ENCODE assay signal across 14 cellular contexts in genomic region chr19:12749938-12750521, GRCh38. TPM values are rescaled to one million over a fixed set of nuclear protein-coding genes. Genes with fewer than 3 reads are reported as not detected.
A peak's percentile ranks its signal among the peaks of the same experiment; 100 is the strongest.
DNase-seq lines count a peak whose midpoint lies in the region; ATAC-seq and TF ChIP-seq lines count a peak whose summit lies in the region.
"Had no signal": no experiment of that assay in that cellular context is flagged by ENCODE, and none has a peak within 500 bp of the region (broad histone marks: within the 10 kb centered on the region; RNA-seq: fewer than 3 reads in every experiment).

No MANE protein-coding gene starts in this region.

- H3K27me3 Mint-ChIP-seq in stimulated activated memory B cell treated with anti-CD40 and anti-IgM and Interleukin-4, amounts not matched to agents 10 μg/mL and 1 μg/mL and 100 μg/mL, for 72 hours: peaks cover 54% of the 10 kb centered on the region

- 41 to 67% methylated on average over 16 to 24 of the region's 24 CpGs for WGBS in testis, 2 donors

- H3K27ac Mint-ChIP-seq in stimulated activated memory B cell treated with anti-CD40 and anti-IgM and Interleukin-4, amounts not matched to agents 10 μg/mL and 1 μg/mL and 100 μg/mL, for 72 hours: peak overlapping the region; percentile 26
- H3K27ac Mint-ChIP-seq: activated T-helper 1 cell treated with anti-CD3 and anti-CD28 coated beads, Interleukin-12 subunit alpha, Interleukin-12 subunit beta, Interleukin-2, Interleukin-4 antibody, amounts not matched to agents 30 ng/mL and 10 ng/mL and 1 ng/mL, durations not matched to agents 14 hours and 24 hours and 36 hours; dendritic cell treated with granulocyte-macrophage colony-stimulating factor and Interleukin-4, amounts not matched to agents 40 ng/mL and 50 ng/mL, for 4 days had no signal

- peaks cover 0 to 6% (median 2%) of the 10 kb centered on the region in 4 donors for H3K9me3 ChIP-seq in Peyer's patch
- H3K9me3 ChIP-seq in testis: no peaks in the 10 kb centered on the region
- H3K9me3 ChIP-seq: tibial artery had no signal

- H3K36me3 ChIP-seq in Peyer's patch (peaks cover 0 to 32% (median 0%) of the 10 kb centered on the region in 3 donors), testis (ENCODE audit: low read depth, missing control alignments) (no peaks in the 10 kb centered on the region)

- H3K4me3 Mint-ChIP-seq in stimulated activated memory B cell treated with anti-CD40 and anti-IgM and Interleukin-4, amounts not matched to agents 10 μg/mL and 1 μg/mL and 100 μg/mL, for 72 hours: peak overlapping the region; percentile 28
- H3K4me3 Mint-ChIP-seq: activated T-helper 1 cell treated with anti-CD3 and anti-CD28 coated beads, Interleukin-12 subunit alpha, Interleukin-12 subunit beta, Interleukin-2, Interleukin-4 antibody, amounts not matched to agents 30 ng/mL and 10 ng/mL and 1 ng/mL, durations not matched to agents 14 hours and 24 hours and 36 hours; dendritic cell treated with granulocyte-macrophage colony-stimulating factor and Interleukin-4, amounts not matched to agents 40 ng/mL and 50 ng/mL, for 4 days had no signal

- H3K27me3 ChIP-seq in Peyer's patch (no peaks in the 10 kb centered on the region), testis (no peaks in the 10 kb centered on the region)

- H3K27ac ChIP-seq in Peyer's patch (peak overlapping the region in 2 of 4 donors; percentile 39 to 50), testis (no peak overlapping the region)
- H3K27ac ChIP-seq: tibial artery had no signal

- TF ChIP-seq CTCF in Peyer's patch (IDR thresholded peaks at IDR 0.05) (no peak), testis (IDR thresholded peaks at IDR 0.05) (no peak)

- ATAC-seq in stimulated activated memory B cell treated with anti-CD40 and anti-IgM and Interleukin-4, amounts not matched to agents 10 μg/mL and 1 μg/mL and 100 μg/mL, for 72 hours: no peak
- no peak for ATAC-seq in HG02840 (IDR thresholded peaks at IDR 0.05; ENCODE audit: low FRiP score, unreplicated experiment)

- H3K4me1 ChIP-seq in Peyer's patch (peaks cover 0 to 11% (median 0%) of the 10 kb centered on the region in 4 donors), testis (peaks cover 5% of the 10 kb centered on the region)
- H3K4me1 ChIP-seq: tibial artery had no signal

- H3K9me3 Mint-ChIP-seq in stimulated activated memory B cell treated with anti-CD40 and anti-IgM and Interleukin-4, amounts not matched to agents 10 μg/mL and 1 μg/mL and 100 μg/mL, for 72 hours: peaks cover 5% of the 10 kb centered on the region

- TF ChIP-seq POLR2A in Peyer's patch (IDR thresholded peaks at IDR 0.05) (no peak), testis (IDR thresholded peaks at IDR 0.05) (no peak)

- intact Hi-C loops in testis (cut with DNase I; ENCODE audit: low total_unique reads): no loop called here

- H3K4me1 Mint-ChIP-seq in stimulated activated memory B cell treated with anti-CD40 and anti-IgM and Interleukin-4, amounts not matched to agents 10 μg/mL and 1 μg/mL and 100 μg/mL, for 72 hours: peaks cover 12% of the 10 kb centered on the region

- H3K4me3 ChIP-seq in Peyer's patch (no peak overlapping the region), testis (no peak overlapping the region)
- H3K4me3 ChIP-seq: tibial artery had no signal

- peaks cover 36% of the 10 kb centered on the region for H3K36me3 Mint-ChIP-seq in stimulated activated memory B cell treated with anti-CD40 and anti-IgM and Interleukin-4, amounts not matched to agents 10 μg/mL and 1 μg/mL and 100 μg/mL, for 72 hours

- DNase-seq in SKM-1 treated with dmso at 0.1 percent for 144 hours (lab: John Stamatoyannopoulos, UW; ENCODE audit: unreplicated experiment) (peak; percentile 92), SKM-1 (lab: John Stamatoyannopoulos, UW; ENCODE audit: unreplicated experiment) (no peak), Peyer's patch (peak in 2 of 3 donors; percentile 69 to 81), fibroblast of gingiva (ENCODE audit: low read depth) (peak; percentile 68), testis (no peak), cortex of kidney (lab: John Stamatoyannopoulos, UW) (no peak)
- DNase-seq: NCI-H1930; stimulated activated CD4-positive, alpha-beta T cell treated with anti-CD3 and anti-CD28 coated beads, Interleukin-4, amount 100 ng/mL, for 4 hours; tibial artery had no signal

RNA-seq across cellular contexts. Expression of gene BEST2, which starts 1.6 kb away (rescaled TPM):
- 10 to 100 TPM in 3 of 4 donors, not detected in 1; 20.5 to 82.0 (median 40.6) TPM for total RNA-seq in Peyer's patch
- total RNA-seq in testis: under 1 TPM; 0.50 to 0.87 TPM
- not detected for polyA plus RNA-seq in testis (ENCODE audit: insufficient read depth, low read depth, low replicate concordance)
- total RNA-seq: activated T-helper 1 cell treated with anti-CD3 and anti-CD28 coated beads, Interleukin-12 subunit alpha, Interleukin-12 subunit beta, Interleukin-2, Interleukin-4 antibody, amounts not matched to agents 30 ng/mL and 10 ng/mL and 1 ng/mL, durations not matched to agents 14 hours and 24 hours and 36 hours had no signal
- polyA plus RNA-seq: CD14-positive monocyte had no signal

RNA-seq across cellular contexts. Expression of gene GET3, which starts 12.7 kb away (rescaled TPM):
- 10 to 100 TPM; 23.1 to 31.9 (median 30.5) TPM for total RNA-seq in Peyer's patch
- 100 to 1,000 TPM in 1 of 2 donors, 10 to 100 TPM in 1; 89.3 to 109 TPM for total RNA-seq in testis
- polyA plus RNA-seq in testis (ENCODE audit: insufficient read depth, low read depth, low replicate concordance): 134 TPM

RNA-seq across cellular contexts. Expression of gene TRIR, which starts 15.5 kb away (rescaled TPM):
- total RNA-seq in Peyer's patch: 100 to 1,000 TPM; 134 to 297 (median 185) TPM
- 100 to 1,000 TPM; 244 to 329 TPM for total RNA-seq in testis
- polyA plus RNA-seq in testis (ENCODE audit: insufficient read depth, low read depth, low replicate concordance): 158 TPM

RNA-seq across cellular contexts. Expression of gene HOOK2, which starts 25.3 kb away (rescaled TPM):
- total RNA-seq in Peyer's patch (100 to 1,000 TPM; 193 to 379 (median 285) TPM), testis (10 to 100 TPM; 54.4 to 63.4 TPM)
- polyA plus RNA-seq in testis (ENCODE audit: insufficient read depth, low read depth, low replicate concordance): 30.0 TPM

RNA-seq across cellular contexts. Expression of gene TNPO2, which starts 26.3 kb away (rescaled TPM):
- total RNA-seq in Peyer's patch (100 to 1,000 TPM in 3 of 4 donors, 10 to 100 TPM in 1; 39.1 to 131 (median 103) TPM), testis (100 to 1,000 TPM; 110 to 129 TPM)
- polyA plus RNA-seq in testis (ENCODE audit: insufficient read depth, low read depth, low replicate concordance): 103 TPM

Comparison
In these comparisons a context has a peak if more than half of its experiments do, and no peak if none do; other contexts are left out.
1. DNase-seq: peak in SKM-1 treated with dmso at 0.1 percent for 144 hours (single experiment), Peyer's patch (2 of 3) and fibroblast of gingiva (single experiment); none in SKM-1 (single experiment), testis (single experiment) and cortex of kidney (single experiment).